ENCODE assay signal across 9 cellular contexts in genomic region chr22:32080904-32081303, GRCh38. TPM values are rescaled to one million over a fixed set of nuclear protein-coding genes. Genes with fewer than 3 reads are reported as not detected.
DNase-seq lines count a peak whose midpoint lies in the region; FAIRE-seq and TF ChIP-seq lines count a peak whose summit lies in the region.
"Had no signal": no experiment of that assay in that cellular context is flagged by ENCODE, and none has a peak within 500 bp of the region (broad histone marks: within the 10 kb centered on the region; RNA-seq: fewer than 3 reads in every experiment).

No MANE protein-coding gene starts in this region.

- H3K36me3 Mint-ChIP-seq in mesothelial cell of epicardium: no peaks in the 10 kb centered on the region

- no peaks in the 10 kb centered on the region for H3K79me1 ChIP-seq in H1 (ENCODE audit: low read depth, low read length)

- no peak overlapping the region for H4K5ac ChIP-seq in H1 (ENCODE audit: insufficient read length, low read depth, low read length)

- peak; percentile 89 to 91 for TF ChIP-seq RAD21 in H1 (IDR thresholded peaks at IDR 0.05 in 1 of 2, conservative IDR thresholded peaks at IDR 0.05 in 1 of 2; ENCODE audit: low read depth in 2 of 2, low read length in 2 of 2)

- no peak overlapping the region for H2BK12ac ChIP-seq in H1 (ENCODE audit: low read depth, low read length)

- H3K27me3 Mint-ChIP-seq in mesothelial cell of epicardium (ENCODE audit: low read depth): peaks cover 17% of the 10 kb centered on the region

- no peak overlapping the region for H2BK20ac ChIP-seq in H1 (ENCODE audit: low read length)

- H3K14ac ChIP-seq in H1 (ENCODE audit: insufficient read length): no peak overlapping the region

- no peak overlapping the region for H3K4me2 ChIP-seq in H1 (ENCODE audit: insufficient read depth in 1 of 2, low read depth in 2 of 2, low read length in 2 of 2)

- no peaks in the 10 kb centered on the region for H3K9me3 ChIP-seq in H1 (ENCODE audit: insufficient read depth in 2 of 2, low read depth in 1 of 2, low read length in 1 of 2)

- H3K4me3 ChIP-seq in H1 (ENCODE audit: extremely low read depth in 1 of 4, insufficient read depth in 2 of 4, low read depth in 3 of 4, low read length in 4 of 4): no peak overlapping the region

- 77% methylated on average over 4 of the region's 4 CpGs; no CpG with 5 or more reads in 1 of the 2 experiments for WGBS in H1 (ENCODE audit: extremely low coverage in 1 of 2, insufficient coverage in 1 of 2, insufficient read length in 1 of 2, insufficient replicate concordance in 2 of 2, low coverage in 1 of 2, low lambda C conversion rate in 2 of 2, missing lambda C conversion rate in 1 of 2), 2 experiments

- H3K9ac ChIP-seq in H1 (replicated peaks in 1 of 4; ENCODE audit: extremely low read depth in 1 of 4, low read depth in 3 of 4, low read length in 3 of 4): no peak overlapping the region

- no peak overlapping the region for H3K27ac Mint-ChIP-seq in mesothelial cell of epicardium
- H3K27ac Mint-ChIP-seq: stimulated activated naive CD8-positive, alpha-beta T cell treated with anti-CD3 and anti-CD28 coated beads, Interleukin-15, Interleukin-2, amounts not matched to agents 100 ng/mL and 50 ng/mL, for 24 hours had no signal

- no peaks in the 10 kb centered on the region for H3K79me2 ChIP-seq in H1 (ENCODE audit: control insufficient read depth in 1 of 2, insufficient read depth in 2 of 2, low read length in 2 of 2)

- H3K36me3 ChIP-seq in H1 (ENCODE audit: control insufficient read depth in 2 of 4, insufficient read depth in 4 of 4, low read length in 3 of 4): no peaks in the 10 kb centered on the region

- H3K27ac ChIP-seq in RWPE1 (no peak overlapping the region), H1 (ENCODE audit: low read depth, low read length) (no peak overlapping the region)

- H2BK120ac ChIP-seq in H1 (replicated peaks; ENCODE audit: low read depth, low read length): no peak overlapping the region

- peaks cover 0 to 4% (median 0%) of the 10 kb centered on the region in 4 experiments; a peak in 1 of 7 replicates for H3K27me3 ChIP-seq in H1 (replicated peaks in 1 of 4; ENCODE audit: control insufficient read depth in 3 of 4, extremely low read depth in 1 of 4, insufficient read depth in 3 of 4, low read length in 3 of 4)

- TF ChIP-seq EP300 in H1 (IDR thresholded peaks at IDR 0.05; ENCODE audit: borderline replicate concordance in 1 of 2, low read depth in 2 of 2, low read length in 2 of 2): no peak

- no peak for TF ChIP-seq POLR2A in H1 (IDR thresholded peaks at IDR 0.05; ENCODE audit: control extremely low read depth in 1 of 2, low read depth in 2 of 2, low read length in 2 of 2)

- DNase-seq in NCI-H82 (lab: John Stamatoyannopoulos, UW): peak; percentile 53
- no peak for DNase-seq in NCI-H82 treated with DMSO at 0.1 percent for 48 hours (lab: John Stamatoyannopoulos, UW; ENCODE audit: unreplicated experiment)
- DNase-seq in HuH-7 (ENCODE audit: low spot score): peak; percentile 52
- peak; percentile 64 for DNase-seq in RWPE1 (ENCODE audit: low spot score)
- DNase-seq in H1 (ENCODE audit: low read depth in 1 of 2, low spot score in 2 of 2): no peak
- no peak for DNase-seq in mesothelial cell of epicardium (ENCODE audit: low spot score in 2 of 2, unreplicated experiment in 2 of 2)
- DNase-seq in stimulated activated CD8-positive, alpha-beta memory T cell treated with anti-CD3 and anti-CD28 coated beads, Interleukin-4, amount 100 ng/mL, for 48 hours: no peak
- DNase-seq in UCSD-AML1 (lab: John Stamatoyannopoulos, UW; ENCODE audit: unreplicated experiment): no peak

- TF ChIP-seq CTCF in RWPE1 (conservative IDR thresholded peaks at IDR 0.05; ENCODE audit: low read depth): peak; percentile 54
- peak; percentile 14 to 80 (median 79) for TF ChIP-seq CTCF in H1 (IDR thresholded peaks at IDR 0.05; ENCODE audit: control extremely low read depth in 1 of 3, insufficient read depth in 1 of 3, low read depth in 1 of 3, low read length in 3 of 3)
- peak; percentile 13 for TF ChIP-seq CTCF in mesothelial cell of epicardium (IDR thresholded peaks at IDR 0.05; ENCODE audit: unreplicated experiment)

- no peak overlapping the region for H2AFZ ChIP-seq in H1 (ENCODE audit: low read length)

- FAIRE-seq in H1 (lab: Jason Lieb, UNC): peak; percentile 83

- H3K23me2 ChIP-seq in H1 (ENCODE audit: low read depth, low read length): no peaks in the 10 kb centered on the region

- H3K56ac ChIP-seq in H1 (replicated peaks; ENCODE audit: insufficient read length, low read depth, low read length): no peak overlapping the region

- H2AK5ac ChIP-seq in H1 (ENCODE audit: low read depth, low read length): no peak overlapping the region

- POLR2A ChIA-PET in RWPE1 (lab: Yijun Ruan, JAX; ENCODE audit: low non-redundant PET) (no interaction called here), H1 (lab: Charles Lee; ENCODE audit: partially characterized antibody) (interaction anchor here (1.8 kb wide), 1 partner anchor 104 kb away, joined by 5 read pairs; no protein-coding TSS in a partner anchor)

- CTCF ChIA-PET in RWPE1 (lab: Yijun Ruan, JAX): interaction anchor here (0.7 to 1.2 kb wide), 2 partner anchors 111 to 1038 kb away, joined by 3 to 6 read pairs; no protein-coding TSS in a partner anchor
- CTCF ChIA-PET in H1 (lab: Charles Lee; ENCODE audit: partially characterized antibody): interaction anchor here (0.8 to 12.1 kb wide), 18 partner anchors 10 to 106 kb away, joined by 3 to 243 read pairs (median 4); no protein-coding TSS in a partner anchor

- no peak overlapping the region for H4K8ac ChIP-seq in H1 (ENCODE audit: extremely low read depth, insufficient read depth, low read length)

- H2BK15ac ChIP-seq in H1 (ENCODE audit: low read length): no peak overlapping the region

- no peak overlapping the region for H3K23ac ChIP-seq in H1 (ENCODE audit: insufficient read length)

- no peak overlapping the region for H3K4me3 Mint-ChIP-seq in mesothelial cell of epicardium
- H3K4me3 Mint-ChIP-seq: stimulated activated naive CD8-positive, alpha-beta T cell treated with anti-CD3 and anti-CD28 coated beads, Interleukin-15, Interleukin-2, amounts not matched to agents 100 ng/mL and 50 ng/mL, for 24 hours had no signal

- peaks cover 9% of the 10 kb centered on the region for H3K4me1 Mint-ChIP-seq in mesothelial cell of epicardium

- no peaks in the 10 kb centered on the region for H3K9me3 Mint-ChIP-seq in mesothelial cell of epicardium
- H3K9me3 Mint-ChIP-seq: stimulated activated naive CD8-positive, alpha-beta T cell treated with anti-CD3 and anti-CD28 coated beads, Interleukin-15, Interleukin-2, amounts not matched to agents 100 ng/mL and 50 ng/mL, for 24 hours had no signal

- no peak overlapping the region for H3K4ac ChIP-seq in H1 (replicated peaks; ENCODE audit: insufficient read length, low read depth, low read length)

- H4K91ac ChIP-seq in H1 (replicated peaks; ENCODE audit: insufficient read length, low read length): no peak overlapping the region

- H4K20me1 ChIP-seq in H1 (replicated peaks in 1 of 2; ENCODE audit: control insufficient read depth in 1 of 2, insufficient read depth in 2 of 2, low read length in 2 of 2): no peaks in the 10 kb centered on the region

- H3K4me1 ChIP-seq in H1 (replicated peaks in 1 of 4; ENCODE audit: control insufficient read depth in 3 of 4, insufficient read depth in 4 of 4, low read length in 3 of 4): no peaks in the 10 kb centered on the region

- H3K18ac ChIP-seq in H1 (ENCODE audit: extremely low read depth, low read length): no peak overlapping the region

- no peak overlapping the region for H2BK5ac ChIP-seq in H1 (ENCODE audit: low read depth, low read length)

TF ChIP-seq in H1, 55 proteins besides CTCF, POLR2A, EP300 and RAD21:
- TF ChIP-seq POLR2AphosphoS5 (IDR thresholded peaks at IDR 0.05; ENCODE audit: low read depth, low read length) (no peak), BRCA1 (IDR thresholded peaks at IDR 0.05; ENCODE audit: low read depth, low read length) (no peak), SAP30 (IDR thresholded peaks at IDR 0.05; ENCODE audit: insufficient read depth, insufficient replicate concordance, low read length) (no peak), JUN (IDR thresholded peaks at IDR 0.05; ENCODE audit: low read depth, low read length) (no peak), ATF3 (IDR thresholded peaks at IDR 0.05; ENCODE audit: insufficient read depth, low read depth, low read length) (no peak), EGR1 (IDR thresholded peaks at IDR 0.05; ENCODE audit: borderline replicate concordance, low read depth, low read length) (no peak)
- TF ChIP-seq, protein P1, sequence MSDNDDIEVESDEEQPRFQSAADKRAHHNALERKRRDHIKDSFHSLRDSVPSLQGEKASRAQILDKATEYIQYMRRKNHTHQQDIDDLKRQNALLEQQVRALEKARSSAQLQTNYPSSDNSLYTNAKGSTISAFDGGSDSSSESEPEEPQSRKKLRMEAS (IDR thresholded peaks at IDR 0.05): no peak

RNA-seq across cellular contexts. Expression of gene SLC5A1, which starts 37.8 kb away (rescaled TPM):
- total RNA-seq in H1 (2021; fragmentation: NEBNext Ultra II Directional; extraction: Animal tissue kit (Norgen Biotek cat#: 25700)): not detected in 2 replicates
- polyA plus RNA-seq in H1 (2011; rRNA removed): 0.06 TPM in 1 of 2 replicates, not detected in the other
- polyA plus RNA-seq in H1 (2011; cell fraction: cytosol; rRNA removed): not detected
- polyA plus RNA-seq in H1 (2011; cell fraction: nucleus; rRNA removed): 0.16 TPM
- polyA plus RNA-seq in H1 (2012, experiment 1 of 2): not detected in 4 replicates
- not detected for polyA plus RNA-seq in H1 (2012, experiment 2 of 2)
- not detected for polyA plus RNA-seq in H1 (2013, experiment 1 of 2)
- polyA plus RNA-seq in H1 (2013, experiment 2 of 2): not detected
- polyA minus RNA-seq in H1 (2011; rRNA and poly(A)+ RNA removed): 0.07 TPM in 1 of 2 replicates, not detected in the other
- polyA minus RNA-seq in H1 (2011; cell fraction: cytosol; rRNA and poly(A)+ RNA removed): not detected
- polyA minus RNA-seq in H1 (2011; cell fraction: nucleus; rRNA and poly(A)+ RNA removed): not detected
- not detected in 3 replicates for total RNA-seq in mesothelial cell of epicardium

Comparison
In these comparisons a context has a peak if more than half of its experiments do, and no peak if none do; other contexts are left out.
1. DNase-seq: peak in NCI-H82 (single experiment), HuH-7 (single experiment) and RWPE1 (single experiment); none in NCI-H82 treated with DMSO at 0.1 percent for 48 hours (single experiment), H1 (0 of 2), mesothelial cell of epicardium (0 of 2), stimulated activated CD8-positive, alpha-beta memory T cell treated with anti-CD3 and anti-CD28 coated beads, Interleukin-4, amount 100 ng/mL, for 48 hours (single experiment) and UCSD-AML1 (single experiment).
2. CTCF ChIP-seq: peak in every context shown above with its lines; median percentile 79 in H1; 54 in RWPE1; 13 in mesothelial cell of epicardium.